Comparison of ENCODE assay signal across 22 cellular contexts in the genomic region with DNA sequence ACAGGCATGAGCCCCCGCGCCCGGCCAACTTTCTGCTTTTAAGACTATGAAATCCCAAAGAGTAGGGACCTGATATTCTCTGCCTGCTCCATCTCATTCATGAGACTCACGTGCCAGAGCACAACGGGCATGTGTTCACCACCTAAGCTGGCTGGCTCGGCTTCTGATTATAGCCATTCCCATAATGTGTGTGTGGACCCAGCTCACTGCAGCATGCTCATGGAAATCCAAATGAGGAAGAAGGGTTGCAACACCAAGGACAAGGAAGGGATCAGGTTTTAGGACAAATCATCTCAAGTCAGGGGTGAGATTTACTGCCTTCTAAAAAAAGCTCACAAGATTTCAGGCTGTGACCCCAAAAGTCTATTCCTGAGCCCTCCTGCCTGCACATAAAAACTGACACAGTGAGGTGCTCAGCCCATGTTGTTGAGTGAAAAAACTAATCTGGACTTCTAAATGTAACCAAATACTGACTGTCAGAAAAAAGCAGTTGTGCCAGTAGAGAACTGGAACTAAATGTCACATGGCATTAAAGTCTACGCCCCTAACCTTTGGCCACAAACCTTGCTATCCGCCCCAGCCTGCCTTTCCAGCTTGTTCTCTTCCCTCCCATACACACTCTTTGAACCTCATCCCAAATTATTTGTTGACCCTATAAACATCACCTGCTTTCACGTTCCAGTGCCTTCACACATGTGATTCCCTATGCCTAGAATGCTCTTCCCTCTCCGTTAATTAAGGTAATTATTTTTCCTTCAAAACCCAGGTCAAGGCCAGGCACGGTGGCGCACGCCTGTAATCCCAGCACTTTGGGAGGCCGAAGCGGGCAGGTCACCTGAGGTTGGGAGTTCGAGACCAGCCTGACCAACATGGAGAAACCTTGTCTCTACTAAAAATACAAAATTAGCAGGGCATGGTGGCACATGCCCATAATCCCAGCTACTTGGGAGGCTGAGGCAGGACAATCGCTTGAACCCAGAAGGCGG. TPM values are rescaled to one million over a fixed set of nuclear protein-coding genes. Genes with fewer than 3 reads are reported as not detected.
DNase-seq lines count a peak whose midpoint lies in the region; ATAC-seq, FAIRE-seq and TF ChIP-seq lines count a peak whose summit lies in the region.
"Had no signal": no experiment of that assay in that cellular context is flagged by ENCODE, and none has a peak within 500 bp of the region (broad histone marks: within the 10 kb centered on the region; RNA-seq: fewer than 3 reads in every experiment).

No MANE protein-coding gene starts in this region.

- TF ChIP-seq CTCF in body of pancreas (IDR thresholded peaks at IDR 0.05) (no peak), neutrophil (IDR thresholded peaks at IDR 0.05) (no peak), D721Med (IDR thresholded peaks at IDR 0.05; ENCODE audit: insufficient read depth, missing control alignments) (no peak)

- in situ Hi-C loops in KBM-7 (cut with MboI; ENCODE audit: low pct_unique_long_range_greater_than_20kb, low sequenced_read_pairs): loop anchor here (25.0 kb wide), 1 partner anchor 480 kb away; a partner anchor contains a TSS

- TF ChIP-seq POLR2A in body of pancreas (IDR thresholded peaks at IDR 0.05): no peak

- H3K36me3 ChIP-seq in body of pancreas (replicated peaks in 1 of 2; ENCODE audit: insufficient read depth in 1 of 2, low read depth in 2 of 2) (no peaks in the 10 kb centered on the region), neutrophil (no peaks in the 10 kb centered on the region)
- H3K36me3 ChIP-seq: esophagus muscularis mucosa, ovary, tibial nerve, WERI-Rb-1 had no signal

- ATAC-seq in body of pancreas (no peak), sciatic nerve (no peak), HG02870 (IDR thresholded peaks at IDR 0.05; ENCODE audit: unreplicated experiment) (no peak)
- ATAC-seq: activated T-cell treated with anti-CD3 and anti-CD28 coated beads, Interleukin-2, amount 50 U/mL, for 72 hours; stimulated activated effector memory CD8-positive, alpha-beta T cell treated with anti-CD3 and anti-CD28 coated beads, Interleukin-12 subunit alpha, Interleukin-12 subunit beta, amount 100 ng/mL, for 72 hours had no signal

- H3K9me3 ChIP-seq in body of pancreas: no peaks in the 10 kb centered on the region
- H3K9me3 ChIP-seq in neutrophil: no peaks in the 10 kb centered on the region
- H3K9me3 ChIP-seq: esophagus muscularis mucosa, ovary, tibial nerve had no signal

- H3K4me3 ChIP-seq in body of pancreas: no peak overlapping the region
- peak overlapping the region; percentile 10 to 31 for H3K4me3 ChIP-seq in neutrophil (ENCODE audit: low read depth in 1 of 2, low read length in 1 of 2)
- H3K4me3 ChIP-seq: esophagus muscularis mucosa, ovary, tibial nerve had no signal

- H3K27ac ChIP-seq in body of pancreas (peak overlapping the region in 3 of 4 donors; percentile 14 to 64 (median 38)), neutrophil (peak overlapping the region; percentile 92)
- H3K27ac ChIP-seq: ovary, WERI-Rb-1 had no signal

- intact Hi-C loops in body of pancreas (cut with DNase I) (no loop called here), sciatic nerve (cut with DNase I) (no loop called here)

- H3K4me1 ChIP-seq in body of pancreas: peaks cover 14% of the 10 kb centered on the region
- H3K4me1 ChIP-seq in neutrophil (ENCODE audit: control insufficient read depth in 1 of 2, insufficient read depth in 1 of 2, low read depth in 1 of 2, low read length in 1 of 2): peaks cover 58 to 67% of the 10 kb centered on the region in 2 experiments

- DNase-seq in Ammon's horn (ENCODE audit: low spot score) (peak; percentile 15), KBM-7 (peak; percentile 43), body of pancreas (peak in 1 of 4 donors; percentile 23), D721Med (ENCODE audit: insufficient read length, low spot score) (no peak), sciatic nerve (ENCODE audit: low spot score) (no peak), AG20443 (ENCODE audit: low spot score) (no peak)
- DNase-seq: activated CD4-positive, alpha-beta memory T cell treated with anti-CD3 and anti-CD28 coated beads, Interleukin-2, amount 10 ng/mL, durations not matched to agents 7 days and 5 days; activated naive CD8-positive, alpha-beta T cell treated with anti-CD3 and anti-CD28 coated beads for 36 hours; activated T-cell treated with anti-CD3 and anti-CD28 coated beads, Interleukin-2, amount 50 U/mL, for 72 hours; GDM1; head of caudate nucleus; NCI-H2029 treated with DMSO at 0.1 percent for 48 hours; NCI-H69; ovary; WERI-Rb-1 had no signal

- 78 to 82% methylated on average over 14 to 18 of the region's 18 CpGs for WGBS in body of pancreas, 2 donors

- no peaks in the 10 kb centered on the region for H3K27me3 ChIP-seq in body of pancreas
- no peaks in the 10 kb centered on the region for H3K27me3 ChIP-seq in neutrophil
- H3K27me3 ChIP-seq: esophagus muscularis mucosa, ovary, tibial nerve had no signal

- no peak for FAIRE-seq in D721Med (lab: Jason Lieb, UNC)
- FAIRE-seq: GM12891, keratinocyte had no signal

RNA-seq across cellular contexts. Expression of a gene that starts 9.1 kb away (rescaled TPM):
- 1 to 10 TPM; 4.3 to 6.0 TPM for total RNA-seq in body of pancreas
- 11.3 TPM for total RNA-seq in sciatic nerve

RNA-seq across cellular contexts. Expression of a gene that starts 19.0 kb away (rescaled TPM):
- total RNA-seq in body of pancreas (10 to 100 TPM; 16.3 to 16.5 TPM), sciatic nerve (36.4 TPM)

Comparison
In these comparisons a context has a peak if more than half of its experiments do, and no peak if none do; other contexts are left out.
1. DNase-seq: peak in Ammon's horn (single experiment) and KBM-7 (single experiment); none in D721Med (single experiment), sciatic nerve (single experiment) and AG20443 (single experiment).
2. H3K4me3 ChIP-seq: peak in neutrophil (2 of 2); none in body of pancreas (0 of 2).